11 cellular contexts compared by ENCODE assay signal in genomic region chr12:100794441-100795192, GRCh38. TPM values are rescaled to one million over a fixed set of nuclear protein-coding genes. Genes with fewer than 3 reads are reported as not detected.
DNase-seq lines count a peak whose midpoint lies in the region; ATAC-seq and TF ChIP-seq lines count a peak whose summit lies in the region.
"Had no signal": no experiment of that assay in that cellular context is flagged by ENCODE, and none has a peak within 500 bp of the region (broad histone marks: within the 10 kb centered on the region; RNA-seq: fewer than 3 reads in every experiment).

TSS of gene ANO4 (plus strand) at chr12:100794776. CDS start at chr12:100901786, 107,010 bp downstream.

- peaks cover 9% of the 10 kb centered on the region for H3K27me3 Mint-ChIP-seq in osteocyte (ENCODE audit: unreplicated experiment)

- ATAC-seq in activated naive CD4-positive, alpha-beta T cell treated with anti-CD3 and anti-CD28 coated beads, Interleukin-2, amount 50 U/mL, for 72 hours, result no peak
- ATAC-seq in GM19463 (IDR thresholded peaks at IDR 0.05; ENCODE audit: unreplicated experiment), result no peak

- H3K27me3 ChIP-seq in right atrium auricular region, result no peaks in the 10 kb centered on the region

- peak; percentile 25 for DNase-seq in Daoy (ENCODE audit: low read depth)
- peak; percentile 32 for DNase-seq in NCI-H345 treated with DMSO at 0.1 percent for 48 hours (lab: John Stamatoyannopoulos, UW; ENCODE audit: unreplicated experiment)
- DNase-seq in epithelial cell of esophagus (ENCODE audit: low read depth), result no peak
- no peak for DNase-seq in osteocyte (ENCODE audit: extremely low spot score, unreplicated experiment)
- no peak for DNase-seq in DMS153 treated with DMSO at 0.1 percent for 48 hours (lab: John Stamatoyannopoulos, UW; ENCODE audit: unreplicated experiment)
- no peak for DNase-seq in activated naive CD4-positive, alpha-beta T cell treated with anti-CD3 and anti-CD28 coated beads, Interleukin-2, amount 50 U/mL, for 72 hours (ENCODE audit: low spot score in 2 of 2)
- DNase-seq in right atrium auricular region (ENCODE audit: low spot score), result no peak
- DNase-seq: activated naive CD4-positive, alpha-beta T cell treated with anti-CD3 and anti-CD28 coated beads for 36 hours had no signal

- peak within 1 kb of the TSS; percentile 44 for H3K4me3 Mint-ChIP-seq in osteocyte (ENCODE audit: unreplicated experiment)
- H3K4me3 Mint-ChIP-seq: activated naive CD4-positive, alpha-beta T cell treated with anti-CD3 and anti-CD28 coated beads for 36 hours; IgD-negative memory B cell; T-helper 1 cell treated with Interleukin-12 subunit alpha and Interleukin-12 subunit beta and Interleukin-4 antibody, amounts not matched to agents 30 μg/mL and 1 μg/mL, for 36 hours had no signal

- no peaks in the 10 kb centered on the region for H3K36me3 ChIP-seq in right atrium auricular region

- H3K36me3 Mint-ChIP-seq in osteocyte (ENCODE audit: unreplicated experiment), result no peaks in the 10 kb centered on the region
- H3K36me3 Mint-ChIP-seq in activated naive CD4-positive, alpha-beta T cell treated with anti-CD3 and anti-CD28 coated beads, Interleukin-2, amount 50 U/mL, for 72 hours, result no peaks in the 10 kb centered on the region
- H3K36me3 Mint-ChIP-seq: IgD-negative memory B cell had no signal

- no peaks in the 10 kb centered on the region for H3K9me3 Mint-ChIP-seq in osteocyte (ENCODE audit: unreplicated experiment)
- no peaks in the 10 kb centered on the region for H3K9me3 Mint-ChIP-seq in activated naive CD4-positive, alpha-beta T cell treated with anti-CD3 and anti-CD28 coated beads, Interleukin-2, amount 50 U/mL, for 72 hours
- H3K9me3 Mint-ChIP-seq: activated naive CD4-positive, alpha-beta T cell treated with anti-CD3 and anti-CD28 coated beads for 36 hours; T-helper 1 cell treated with Interleukin-12 subunit alpha and Interleukin-12 subunit beta and Interleukin-4 antibody, amounts not matched to agents 30 μg/mL and 1 μg/mL, for 36 hours had no signal

- H3K27ac Mint-ChIP-seq in osteocyte (ENCODE audit: unreplicated experiment), result no peak within 1 kb of the TSS
- no peak within 1 kb of the TSS for H3K27ac Mint-ChIP-seq in activated naive CD4-positive, alpha-beta T cell treated with anti-CD3 and anti-CD28 coated beads, Interleukin-2, amount 50 U/mL, for 72 hours
- H3K27ac Mint-ChIP-seq: activated naive CD4-positive, alpha-beta T cell treated with anti-CD3 and anti-CD28 coated beads for 36 hours; IgD-negative memory B cell; T-helper 1 cell treated with Interleukin-12 subunit alpha and Interleukin-12 subunit beta and Interleukin-4 antibody, amounts not matched to agents 30 μg/mL and 1 μg/mL, for 36 hours had no signal

- H3K27ac ChIP-seq in right atrium auricular region, result no peak within 1 kb of the TSS

- TF ChIP-seq CTCF in epithelial cell of esophagus (IDR thresholded peaks at IDR 0.05; ENCODE audit: insufficient read depth, low read depth, low read length, missing control alignments) (no peak), osteocyte (IDR thresholded peaks at IDR 0.05) (no peak), right atrium auricular region (IDR thresholded peaks at IDR 0.05) (no peak)

- no peaks in the 10 kb centered on the region for H3K9me3 ChIP-seq in right atrium auricular region

- no peaks in the 10 kb centered on the region for H3K4me1 Mint-ChIP-seq in osteocyte (ENCODE audit: unreplicated experiment)
- H3K4me1 Mint-ChIP-seq: IgD-negative memory B cell had no signal

- no peaks in the 10 kb centered on the region for H3K4me1 ChIP-seq in right atrium auricular region

- H3K4me3 ChIP-seq in epithelial cell of esophagus (ENCODE audit: low read length) (peak within 1 kb of the TSS; percentile 10), right atrium auricular region (no peak within 1 kb of the TSS)

RNA-seq across cellular contexts. Expression of gene ANO4, which starts in this region (rescaled TPM):
- 3.4 and 5.9 TPM in 2 replicates for total RNA-seq in Daoy (2014; rRNA removed; shearing (Covaris generic))
- 0.18 and 0.48 TPM in 2 replicates for total RNA-seq in osteocyte
- not detected for total RNA-seq in activated naive CD4-positive, alpha-beta T cell treated with anti-CD3 and anti-CD28 coated beads, Interleukin-2, amount 50 U/mL, for 72 hours
- total RNA-seq in right atrium auricular region, result under 1 TPM in 1 of 2 donors, not detected in 1; 0.47 TPM
- total RNA-seq: activated naive CD4-positive, alpha-beta T cell treated with anti-CD3 and anti-CD28 coated beads for 36 hours had no signal

Comparison
In these comparisons a context has a peak if more than half of its experiments do, and no peak if none do; other contexts are left out.
1. DNase-seq: peak in Daoy (single experiment) and NCI-H345 treated with DMSO at 0.1 percent for 48 hours (single experiment); none in epithelial cell of esophagus (single experiment), osteocyte (single experiment), DMS153 treated with DMSO at 0.1 percent for 48 hours (single experiment), activated naive CD4-positive, alpha-beta T cell treated with anti-CD3 and anti-CD28 coated beads, Interleukin-2, amount 50 U/mL, for 72 hours (0 of 2) and right atrium auricular region (single experiment).